ENCODE assay signal across 9 cellular contexts in the genomic region with DNA sequence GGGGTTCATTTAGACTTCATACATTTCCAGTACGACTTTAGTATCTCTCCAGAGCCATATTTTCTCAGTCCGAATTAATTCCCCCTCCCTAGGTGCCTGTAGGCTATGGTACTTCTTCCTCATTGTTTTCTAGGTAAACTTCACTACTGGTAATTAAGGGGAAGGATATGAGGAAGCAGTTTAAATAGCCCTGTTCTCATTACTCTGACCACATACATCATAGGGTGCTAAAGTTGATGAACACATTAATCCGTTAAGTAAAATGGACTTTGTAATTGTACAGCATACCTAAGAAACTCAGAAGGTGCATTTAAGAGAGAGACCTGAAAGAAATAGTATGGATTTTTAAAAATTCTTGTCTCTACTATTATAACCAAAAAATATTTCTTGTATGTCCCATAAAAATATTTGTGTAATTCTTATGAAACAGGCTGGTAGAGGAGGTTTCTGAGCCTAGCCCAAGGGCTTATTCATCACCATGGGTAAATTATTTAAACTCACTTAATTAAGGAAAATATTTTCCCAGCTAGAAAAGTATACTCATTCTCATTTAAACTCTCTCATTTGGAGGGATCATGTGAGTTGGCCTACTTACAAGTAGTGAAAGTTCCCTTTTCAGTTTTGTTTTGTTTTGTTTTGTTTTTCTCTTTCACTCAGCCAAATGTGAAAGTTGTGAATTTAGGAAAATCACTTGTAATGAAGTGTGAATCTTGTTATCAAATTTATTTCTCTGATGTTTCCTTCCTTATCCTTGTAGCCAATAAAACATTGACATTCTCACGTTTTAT. TPM values are rescaled to one million over a fixed set of nuclear protein-coding genes. Genes with fewer than 3 reads are reported as not detected.
A peak's percentile ranks its signal among the peaks of the same experiment; 100 is the strongest.
DNase-seq lines count a peak whose midpoint lies in the region; ATAC-seq and TF ChIP-seq lines count a peak whose summit lies in the region.
"Had no signal": no experiment of that assay in that cellular context is flagged by ENCODE, and none has a peak within 500 bp of the region (broad histone marks: within the 10 kb centered on the region; RNA-seq: fewer than 3 reads in every experiment).

No MANE protein-coding gene starts in this region.

- ATAC-seq in left colon: peak; percentile 44
- ATAC-seq in HG03342 (IDR thresholded peaks at IDR 0.05; ENCODE audit: unreplicated experiment): no peak
- ATAC-seq in HG02588 (IDR thresholded peaks at IDR 0.05; ENCODE audit: unreplicated experiment): no peak

- H3K27me3 ChIP-seq in BE2C (no peaks in the 10 kb centered on the region), H9 (ENCODE audit: insufficient read depth, low read length) (no peaks in the 10 kb centered on the region), ovary (no peaks in the 10 kb centered on the region)

- no peak overlapping the region for H4K8ac ChIP-seq in H9 (replicated peaks; ENCODE audit: insufficient read length, low read depth, low read length)

- H3K18ac ChIP-seq in H9 (ENCODE audit: insufficient read length, low read depth, low read length): no peak overlapping the region

- H4K91ac ChIP-seq in H9 (ENCODE audit: insufficient read length, low read depth, low read length): no peak overlapping the region

- H3K36me3 ChIP-seq in BE2C: peaks cover 15% of the 10 kb centered on the region
- no peaks in the 10 kb centered on the region for H3K36me3 ChIP-seq in ovary

- no peaks in the 10 kb centered on the region for H3K4me1 ChIP-seq in BE2C
- H3K4me1 ChIP-seq in H9 (ENCODE audit: insufficient read depth, low read length): peaks cover 5% of the 10 kb centered on the region; the same call in 1 of the 2 replicates
- H3K4me1 ChIP-seq in ovary (ENCODE audit: insufficient read depth): peaks cover 3% of the 10 kb centered on the region

- no peaks in the 10 kb centered on the region; the same call in 1 of the 2 replicates for H3K79me2 ChIP-seq in H9 (ENCODE audit: insufficient read depth, low read length)

- H2AK5ac ChIP-seq in H9 (ENCODE audit: insufficient read length, low read length): no peak overlapping the region

- no peaks in the 10 kb centered on the region for H3K27me3 Mint-ChIP-seq in H9 (ENCODE audit: low read depth)
- H3K27me3 Mint-ChIP-seq in activated T-helper 2 cell treated with anti-CD3 and anti-CD28 coated beads, Interferon-gamma antibody, Interleukin-2, Interleukin-4, amounts not matched to agents 10 μg/mL and 5 μg/mL and 100 μg/mL, durations not matched to agents 14 hours and 24 hours and 36 hours (ENCODE audit: low read depth): no peaks in the 10 kb centered on the region

- no peaks in the 10 kb centered on the region for H3K79me1 ChIP-seq in H9 (ENCODE audit: insufficient read depth, low read depth, low read length, poor library complexity, severe bottlenecking)

- no peak for TF ChIP-seq EP300 in ovary (IDR thresholded peaks at IDR 0.05)

- no peak overlapping the region for H3T11ph ChIP-seq in H9 (ENCODE audit: low read length)

- H3K9ac ChIP-seq in H9 (ENCODE audit: extremely low read depth, insufficient read length, low read length): peak overlapping the region; percentile 90

- peaks cover 20 to 25% of the 10 kb centered on the region in 2 experiments for H3K4me1 Mint-ChIP-seq in H9
- H3K4me1 Mint-ChIP-seq in activated T-helper 2 cell treated with anti-CD3 and anti-CD28 coated beads, Interferon-gamma antibody, Interleukin-2, Interleukin-4, amounts not matched to agents 10 μg/mL and 5 μg/mL and 100 μg/mL, durations not matched to agents 14 hours and 24 hours and 36 hours (ENCODE audit: low read depth): peaks cover 19% of the 10 kb centered on the region

- H3K4me3 ChIP-seq in BE2C (ENCODE audit: low read depth, low read length): peak overlapping the region; percentile 96
- H3K4me3 ChIP-seq in ovary: no peak overlapping the region

- no peak overlapping the region for H2BK5ac ChIP-seq in H9 (ENCODE audit: insufficient read length, low read length)

- H3K9me3 ChIP-seq in BE2C: no peaks in the 10 kb centered on the region
- H3K9me3 ChIP-seq in H9 (ENCODE audit: control insufficient read depth, low read depth, low read length): no peaks in the 10 kb centered on the region
- H3K9me3 ChIP-seq in ovary: no peaks in the 10 kb centered on the region

- H3K4ac ChIP-seq in H9 (ENCODE audit: low read depth, low read length): no peak overlapping the region

- DNase-seq in BE2C: no peak
- no peak for DNase-seq in H9
- no peak for DNase-seq in activated T-helper 2 cell treated with anti-CD3 and anti-CD28 coated beads, Interferon-gamma antibody, Interleukin-2, Interleukin-4, amounts not matched to agents 10 μg/mL and 5 μg/mL and 100 μg/mL, durations not matched to agents 14 hours and 24 hours and 36 hours (ENCODE audit: low spot score)
- DNase-seq in left colon: no peak
- DNase-seq in ovary: no peak
- DNase-seq in NCI-H524 (lab: John Stamatoyannopoulos, UW): no peak
- DNase-seq: activated CD4-positive, alpha-beta T cell treated with anti-CD3 and anti-CD28 coated beads for 48 hours had no signal

- H3K27ac ChIP-seq in H9 (ENCODE audit: insufficient read length, low read depth, low read length) (no peak overlapping the region), ovary (peak overlapping the region in 1 of 2 donors; percentile 84)

- H2BK120ac ChIP-seq in H9 (ENCODE audit: low read depth, low read length, poor library complexity, severe bottlenecking): no peak overlapping the region

- H3K23me2 ChIP-seq in H9 (ENCODE audit: insufficient read length, low read depth, low read length, poor library complexity, severe bottlenecking): peaks cover 9% of the 10 kb centered on the region

- no peak overlapping the region for H2BK20ac ChIP-seq in H9 (ENCODE audit: low read depth, low read length, poor library complexity, severe bottlenecking)

- no peak overlapping the region for H3K14ac ChIP-seq in H9 (ENCODE audit: insufficient read depth, low read length)

- peak overlapping the region in 2 of 3 experiments; percentile 53 to 98; a peak in 3 of 7 replicates for H3K27ac Mint-ChIP-seq in H9
- H3K27ac Mint-ChIP-seq in activated T-helper 2 cell treated with anti-CD3 and anti-CD28 coated beads, Interferon-gamma antibody, Interleukin-2, Interleukin-4, amounts not matched to agents 10 μg/mL and 5 μg/mL and 100 μg/mL, durations not matched to agents 14 hours and 24 hours and 36 hours: peak overlapping the region; percentile 98

- H4K20me1 ChIP-seq in H9 (ENCODE audit: control insufficient read depth, insufficient read depth, insufficient read length): no peaks in the 10 kb centered on the region

- peak overlapping the region; percentile 94 to 95 for H3K4me3 Mint-ChIP-seq in H9
- peak overlapping the region; percentile 99 for H3K4me3 Mint-ChIP-seq in activated T-helper 2 cell treated with anti-CD3 and anti-CD28 coated beads, Interferon-gamma antibody, Interleukin-2, Interleukin-4, amounts not matched to agents 10 μg/mL and 5 μg/mL and 100 μg/mL, durations not matched to agents 14 hours and 24 hours and 36 hours (ENCODE audit: low read depth)

- H2AFZ ChIP-seq in H9 (ENCODE audit: low read length): no peak overlapping the region

- H3K36me3 Mint-ChIP-seq in H9 (ENCODE audit: insufficient read depth in 1 of 3, low read depth in 3 of 3): peaks cover 4 to 20% (median 12%) of the 10 kb centered on the region in 3 experiments
- peaks cover 42% of the 10 kb centered on the region for H3K36me3 Mint-ChIP-seq in activated T-helper 2 cell treated with anti-CD3 and anti-CD28 coated beads, Interferon-gamma antibody, Interleukin-2, Interleukin-4, amounts not matched to agents 10 μg/mL and 5 μg/mL and 100 μg/mL, durations not matched to agents 14 hours and 24 hours and 36 hours (ENCODE audit: low read depth)

- no peak overlapping the region for H2BK12ac ChIP-seq in H9 (ENCODE audit: insufficient read length, low read depth, low read length)

- peak overlapping the region; percentile 81 for H3K4me2 ChIP-seq in H9 (ENCODE audit: insufficient read depth, insufficient read length, low read length)

- intact Hi-C loops in activated T-helper 2 cell treated with anti-CD3 and anti-CD28 coated beads, Interferon-gamma antibody, Interleukin-2, Interleukin-4, amounts not matched to agents 10 μg/mL and 5 μg/mL and 100 μg/mL, durations not matched to agents 14 hours and 24 hours and 36 hours (cut with micrococcal nuclease): loop anchor here (5.0 kb wide), 2 partner anchors 84 to 419 kb away; a partner anchor contains a TSS
- intact Hi-C loops in left colon (cut with DNase I, micrococcal nuclease) (no loop called here), ovary (cut with DNase I) (no loop called here)

- H3K56ac ChIP-seq in H9 (ENCODE audit: insufficient read length, low read depth, low read length): no peak overlapping the region

- no peak for TF ChIP-seq POLR2A in ovary (IDR thresholded peaks at IDR 0.05)

- H4K5ac ChIP-seq in H9 (ENCODE audit: insufficient read length, low read depth, low read length): no peak overlapping the region

- TF ChIP-seq CTCF in BE2C (IDR thresholded peaks at IDR 0.05; ENCODE audit: low read depth, low read length) (no peak), H9 (conservative IDR thresholded peaks at IDR 0.05) (no peak), ovary (IDR thresholded peaks at IDR 0.05) (no peak)

- H3K9me3 Mint-ChIP-seq in H9: no peaks in the 10 kb centered on the region; a peak in 1 of 5 replicates
- H3K9me3 Mint-ChIP-seq in activated T-helper 2 cell treated with anti-CD3 and anti-CD28 coated beads, Interferon-gamma antibody, Interleukin-2, Interleukin-4, amounts not matched to agents 10 μg/mL and 5 μg/mL and 100 μg/mL, durations not matched to agents 14 hours and 24 hours and 36 hours: peaks cover 4% of the 10 kb centered on the region

- no peak overlapping the region for H2BK15ac ChIP-seq in H9 (ENCODE audit: low read depth, low read length)

- WGBS in H9 (ENCODE audit: extremely low coverage, insufficient read length, low lambda C conversion rate): no CpG with 5 or more reads among the region's 4 CpGs
- WGBS in ovary, 3 donors: 61 to 66% (median 62%) methylated on average over 4 of the region's 4 CpGs

- H3K23ac ChIP-seq in H9 (ENCODE audit: insufficient read length, low read depth, low read length): no peak overlapping the region

RNA-seq across cellular contexts. Expression of a gene that starts 2.0 kb away (rescaled TPM):
- 136 TPM for polyA plus RNA-seq in BE2C (2012; ENCODE audit: insufficient read depth, insufficient read length, low read depth)
- total RNA-seq in H9 (2021): 37.5 and 41.9 TPM in 2 replicates
- total RNA-seq in activated T-helper 2 cell treated with anti-CD3 and anti-CD28 coated beads, Interferon-gamma antibody, Interleukin-2, Interleukin-4, amounts not matched to agents 10 μg/mL and 5 μg/mL and 100 μg/mL, durations not matched to agents 14 hours and 24 hours and 36 hours: 20.4 and 21.0 TPM in 2 replicates
- 10 to 100 TPM in 1 of 2 donors, 1 to 10 TPM in 1; 8.9 to 13.4 TPM for total RNA-seq in left colon
- total RNA-seq in ovary: 10 to 100 TPM; 12.6 to 19.4 (median 17.8) TPM
- polyA plus RNA-seq in ovary: 10 to 100 TPM; 11.9 to 14.4 TPM
